8 cellular contexts compared by ENCODE assay signal in the genomic region with DNA sequence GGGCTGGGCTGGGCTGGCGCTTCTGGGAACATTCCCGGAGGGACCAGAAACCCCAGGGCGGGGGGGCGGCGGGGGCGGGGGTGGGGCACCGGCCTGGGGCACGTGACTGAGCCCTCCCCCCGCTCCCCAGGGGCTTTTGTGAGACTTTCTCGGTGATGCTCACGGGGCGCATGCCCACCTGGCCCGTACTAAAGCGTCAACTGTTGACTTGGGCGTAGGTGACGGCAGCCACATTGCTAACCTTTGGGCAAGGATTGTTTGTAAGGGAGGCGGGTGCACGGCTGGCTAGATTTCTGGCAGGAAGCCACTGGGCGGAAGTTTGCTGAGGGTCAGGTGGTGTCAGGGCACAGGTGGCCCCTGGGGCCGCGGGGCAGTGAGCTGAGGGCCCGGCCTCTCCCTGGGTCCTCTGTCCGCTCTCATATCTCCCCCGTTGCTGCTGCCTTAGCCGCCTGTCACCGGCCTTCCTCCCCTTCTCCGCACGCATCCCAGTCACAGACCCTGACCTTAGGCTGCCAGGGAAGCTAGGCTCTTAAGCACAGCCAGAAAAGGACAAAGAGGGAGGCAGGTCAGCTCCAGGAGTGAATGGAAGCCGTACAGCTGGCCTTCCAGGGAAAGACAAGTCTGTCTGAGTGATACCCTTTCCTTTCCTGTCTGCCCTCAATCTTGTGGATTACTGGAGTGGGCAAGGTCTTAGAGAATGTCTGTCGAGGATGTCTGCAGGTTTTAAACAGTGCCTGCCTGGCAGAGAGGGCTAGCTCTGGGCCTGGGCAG. TPM values are rescaled to one million over a fixed set of nuclear protein-coding genes. Genes with fewer than 3 reads are reported as not detected.
A peak's percentile ranks its signal among the peaks of the same experiment; 100 is the strongest.
DNase-seq lines count a peak whose midpoint lies in the region; ATAC-seq and TF ChIP-seq lines count a peak whose summit lies in the region.

No MANE protein-coding gene starts in this region.

- H3K4me1 Mint-ChIP-seq in memory B cell = peaks cover 26% of the 10 kb centered on the region

- ATAC-seq in GM19397 (IDR thresholded peaks at IDR 0.05; ENCODE audit: unreplicated experiment) (peak; percentile 28), HG03460 (IDR thresholded peaks at IDR 0.05; ENCODE audit: unreplicated experiment) (peak; percentile 29), memory B cell (ENCODE audit: low read depth) (peak; percentile 56)

- DNase-seq in DMS153 treated with DMSO at 0.1 percent for 48 hours (lab: John Stamatoyannopoulos, UW; ENCODE audit: unreplicated experiment) (peak; percentile 49), RWPE1 (ENCODE audit: low spot score) (peak; percentile 85), ecto neural progenitor cell (ENCODE audit: low spot score) (peak; percentile 75), memory B cell (ENCODE audit: low spot score in 2 of 2) (peak in 1 of 2 donors; percentile 88), tibial nerve (ENCODE audit: low spot score in 2 of 2) (peak; percentile 21 to 33), KBM-7 (no peak)

- CTCF ChIA-PET in RWPE1 (lab: Yijun Ruan, JAX) = interaction anchor here (0.6 to 0.8 kb wide), 2 partner anchors 51 to 552 kb away, joined by 3 read pairs; no protein-coding TSS in a partner anchor

- in situ Hi-C loops in KBM-7 (cut with MboI; ENCODE audit: low pct_unique_long_range_greater_than_20kb, low sequenced_read_pairs) = no loop called here

- no peak for TF ChIP-seq CTCF in RWPE1 (conservative IDR thresholded peaks at IDR 0.05; ENCODE audit: low read depth)
- no peak for TF ChIP-seq CTCF in tibial nerve (IDR thresholded peaks at IDR 0.05)

- no peaks in the 10 kb centered on the region for H3K9me3 ChIP-seq in tibial nerve

- H3K4me3 ChIP-seq in tibial nerve = peak overlapping the region; percentile 73 to 96 (median 89)

- POLR2A ChIA-PET in RWPE1 (lab: Yijun Ruan, JAX; ENCODE audit: low non-redundant PET) = no interaction called here

- H3K36me3 Mint-ChIP-seq in memory B cell = peaks cover 2% of the 10 kb centered on the region

- H3K27me3 Mint-ChIP-seq in memory B cell = no peaks in the 10 kb centered on the region

- H3K36me3 ChIP-seq in tibial nerve = peaks cover 0 to 38% (median 0%) of the 10 kb centered on the region in 3 donors

- peak overlapping the region; percentile 82 for H3K4me3 Mint-ChIP-seq in memory B cell

- 21 to 28% methylated on average over 14 of the region's 30 CpGs for WGBS in tibial nerve, 2 donors

- TF ChIP-seq POLR2A in tibial nerve (IDR thresholded peaks at IDR 0.05) = no peak

- H3K27ac Mint-ChIP-seq in memory B cell = peak overlapping the region; percentile 97

- H3K9me3 Mint-ChIP-seq in memory B cell = no peaks in the 10 kb centered on the region

- no peaks in the 10 kb centered on the region for H3K27me3 ChIP-seq in tibial nerve

- no peak for TF ChIP-seq EP300 in tibial nerve (IDR thresholded peaks at IDR 0.05)

- peak overlapping the region; percentile 91 for H3K27ac ChIP-seq in RWPE1
- H3K27ac ChIP-seq in tibial nerve = peak overlapping the region; percentile 94 to 99 (median 96)

- H3K4me1 ChIP-seq in tibial nerve = peaks cover 0 to 25% (median 11%) of the 10 kb centered on the region in 4 donors

RNA-seq across cellular contexts. Expression of a gene that starts 0.8 kb away (rescaled TPM):
- total RNA-seq in tibial nerve = 10 to 100 TPM in 2 of 4 donors, 1 to 10 TPM in 2; 8.6 to 16.3 (median 10.3) TPM

RNA-seq across cellular contexts. Expression of a gene that starts 18.3 kb away (rescaled TPM):
- total RNA-seq in tibial nerve = 1 to 10 TPM; 2.1 to 6.3 (median 3.0) TPM

RNA-seq across cellular contexts. Expression of a gene that starts 38.4 kb away (rescaled TPM):
- 1 to 10 TPM; 1.7 to 4.3 (median 3.2) TPM for total RNA-seq in tibial nerve

RNA-seq across cellular contexts. Expression of a gene that starts 42.8 kb away (rescaled TPM):
- total RNA-seq in tibial nerve = 10 to 100 TPM; 17.9 to 27.0 (median 22.7) TPM
